10 cellular contexts compared by ENCODE assay signal in the genomic region with DNA sequence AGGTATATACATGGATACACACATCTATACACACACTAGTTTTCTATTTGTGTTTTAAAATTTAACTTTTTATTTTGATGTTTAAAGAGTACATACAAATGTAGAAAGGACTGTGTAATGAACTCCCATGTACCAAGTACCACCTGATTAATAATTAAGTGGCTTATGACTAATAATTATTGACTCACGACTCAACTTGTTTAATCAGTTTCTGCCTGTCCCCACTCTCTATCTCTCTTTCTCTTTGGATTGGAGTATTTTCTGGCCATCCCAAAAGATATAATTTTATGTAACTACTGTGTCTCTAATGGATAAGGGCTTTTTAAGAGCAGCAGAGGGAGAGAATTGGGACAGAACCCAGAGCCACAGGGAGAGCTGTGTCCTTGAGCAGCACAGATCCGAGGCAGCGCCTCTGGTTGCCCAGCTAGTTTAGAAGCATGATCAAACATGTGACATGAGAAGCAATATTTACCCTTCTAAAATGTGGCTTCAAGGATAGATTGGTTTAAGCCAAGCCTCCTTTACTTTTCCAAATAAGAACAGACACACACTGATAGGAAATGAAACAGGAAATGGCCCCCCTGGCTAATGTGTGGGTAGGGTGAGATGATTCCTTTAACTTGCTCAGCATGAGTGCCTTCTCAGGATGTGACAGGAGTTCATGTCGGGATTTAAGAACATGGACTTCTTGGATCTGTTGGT.
DNase-seq lines count a peak whose midpoint lies in the region; ATAC-seq and TF ChIP-seq lines count a peak whose summit lies in the region.
"Had no signal": no experiment of that assay in that cellular context is flagged by ENCODE, and none has a peak within 500 bp of the region (broad histone marks: within the 10 kb centered on the region; RNA-seq: fewer than 3 reads in every experiment).

No MANE protein-coding gene starts in this region.

- peak; percentile 16 for DNase-seq in right atrium auricular region (ENCODE audit: low spot score)
- no peak for DNase-seq in left ventricle myocardium superior
- DNase-seq in choroid plexus epithelial cell (ENCODE audit: low read depth) = peak; percentile 11
- DNase-seq in kidney tubule cell (ENCODE audit: low spot score) = peak; percentile 62
- DNase-seq in upper lobe of right lung = peak; percentile 28
- no peak for DNase-seq in T-helper 1 cell
- DNase-seq in ascending aorta (ENCODE audit: low spot score in 2 of 2) = no peak

- no peak overlapping the region for H3K27ac ChIP-seq in right atrium auricular region
- no peak overlapping the region for H3K27ac ChIP-seq in upper lobe of right lung
- H3K27ac ChIP-seq in ascending aorta = no peak overlapping the region
- H3K27ac ChIP-seq: neutrophil had no signal

- H3K9me3 ChIP-seq in right atrium auricular region (no peaks in the 10 kb centered on the region), upper lobe of right lung (no peaks in the 10 kb centered on the region), ascending aorta (no peaks in the 10 kb centered on the region)
- H3K9me3 ChIP-seq: neutrophil, upper lobe of left lung had no signal

- H3K36me3 ChIP-seq in right atrium auricular region (no peaks in the 10 kb centered on the region), upper lobe of right lung (no peaks in the 10 kb centered on the region), ascending aorta (no peaks in the 10 kb centered on the region)
- H3K36me3 ChIP-seq: neutrophil, upper lobe of left lung had no signal

- H3K4me1 ChIP-seq in right atrium auricular region = no peaks in the 10 kb centered on the region
- H3K4me1 ChIP-seq in upper lobe of right lung = peaks cover 6% of the 10 kb centered on the region
- H3K4me1 ChIP-seq in ascending aorta = no peaks in the 10 kb centered on the region

- intact Hi-C loops in left ventricle myocardium superior (cut with micrococcal nuclease) (loop anchor here (5.0 to 10.0 kb wide), 3 partner anchors 92 to 695 kb away; a partner anchor contains a TSS), upper lobe of right lung (cut with DNase I) (no loop called here), ascending aorta (cut with DNase I) (no loop called here)

- no peaks in the 10 kb centered on the region for H3K27me3 ChIP-seq in right atrium auricular region
- peaks cover 4% of the 10 kb centered on the region for H3K27me3 ChIP-seq in upper lobe of right lung
- no peaks in the 10 kb centered on the region for H3K27me3 ChIP-seq in ascending aorta
- H3K27me3 ChIP-seq: upper lobe of left lung had no signal

- no peak for ATAC-seq in left ventricle myocardium superior
- ATAC-seq in upper lobe of right lung = peak; percentile 6
- ATAC-seq in GM18868 (IDR thresholded peaks at IDR 0.05; ENCODE audit: unreplicated experiment) = no peak

- TF ChIP-seq CTCF in right atrium auricular region (IDR thresholded peaks at IDR 0.05) (no peak), choroid plexus epithelial cell (conservative IDR thresholded peaks at IDR 0.05; ENCODE audit: low read depth, low read length) (no peak), upper lobe of right lung (IDR thresholded peaks at IDR 0.05) (no peak), ascending aorta (IDR thresholded peaks at IDR 0.05) (no peak)

- H3K4me3 ChIP-seq in right atrium auricular region (no peak overlapping the region), choroid plexus epithelial cell (ENCODE audit: low read depth, low read length) (no peak overlapping the region), upper lobe of right lung (no peak overlapping the region), ascending aorta (no peak overlapping the region)
- H3K4me3 ChIP-seq: upper lobe of left lung had no signal

Comparison
In these comparisons a context has a peak if more than half of its experiments do, and no peak if none do; other contexts are left out.
1. DNase-seq: peak in right atrium auricular region (single experiment), choroid plexus epithelial cell (single experiment), kidney tubule cell (single experiment) and upper lobe of right lung (single experiment); none in left ventricle myocardium superior (single experiment), T-helper 1 cell (0 of 5) and ascending aorta (0 of 2).